16 cellular contexts compared by ENCODE assay signal in the genomic region with DNA sequence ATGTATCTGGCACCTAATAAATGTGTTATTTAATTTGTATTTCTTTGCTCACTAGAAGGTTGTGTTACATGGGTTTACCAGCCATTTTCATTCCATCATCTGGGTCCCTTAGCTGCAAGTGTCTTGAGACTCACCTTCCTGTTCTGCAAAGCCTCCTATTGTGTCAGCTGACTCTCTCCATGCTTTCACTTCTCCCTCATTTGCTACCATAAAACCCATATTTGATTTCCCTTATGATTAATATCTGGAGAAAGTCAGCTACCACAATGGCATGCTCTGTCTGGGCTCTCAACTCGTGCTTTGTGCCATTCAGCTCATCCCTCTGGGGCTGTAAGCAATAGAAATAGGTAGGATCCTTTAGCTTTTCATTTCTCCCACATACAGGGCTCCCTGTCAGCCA.
"Had no signal": no experiment of that assay in that cellular context is flagged by ENCODE, and none has a peak within 500 bp of the region (broad histone marks: within the 10 kb centered on the region; RNA-seq: fewer than 3 reads in every experiment).

No MANE protein-coding gene starts in this region.

- H3K27me3 ChIP-seq: heart left ventricle, ovary, right atrium auricular region, tibial artery had no signal

- H3K4me3 Mint-ChIP-seq: natural killer cell; neural crest cell; stimulated activated naive CD8-positive, alpha-beta T cell treated with anti-CD3 and anti-CD28 coated beads, Interleukin-15, Interleukin-2, amounts not matched to agents 100 ng/mL and 50 ng/mL, for 24 hours had no signal

- H3K4me2 ChIP-seq: smooth muscle cell had no signal

- H3K4me1 Mint-ChIP-seq: natural killer cell, neural crest cell had no signal

- H3K9me3 Mint-ChIP-seq: natural killer cell; stimulated activated naive CD8-positive, alpha-beta T cell treated with anti-CD3 and anti-CD28 coated beads, Interleukin-15, Interleukin-2, amounts not matched to agents 100 ng/mL and 50 ng/mL, for 24 hours had no signal

- H3K9me3 ChIP-seq: heart left ventricle, ovary, right atrium auricular region, tibial artery had no signal

- H3K36me3 ChIP-seq: ovary, right atrium auricular region, tibial artery had no signal

- H3K4me3 ChIP-seq: heart left ventricle, ovary, right atrium auricular region, smooth muscle cell, tibial artery had no signal

- H3K27me3 Mint-ChIP-seq: stimulated activated naive CD8-positive, alpha-beta T cell treated with anti-CD3 and anti-CD28 coated beads, Interleukin-15, Interleukin-2, amounts not matched to agents 100 ng/mL and 50 ng/mL, for 24 hours had no signal

- H3K27ac Mint-ChIP-seq: natural killer cell; stimulated activated naive CD8-positive, alpha-beta T cell treated with anti-CD3 and anti-CD28 coated beads, Interleukin-15, Interleukin-2, amounts not matched to agents 100 ng/mL and 50 ng/mL, for 24 hours had no signal

- DNase-seq: cerebellar nuclear complex; dermis blood vessel endothelial cell; foreskin keratinocyte; heart left ventricle; hippocampal formation; kidney glomerular epithelial cell; mammary epithelial cell; natural killer cell; nucleus accumbens; ovary; stimulated activated CD4-positive, alpha-beta T cell treated with anti-CD3 and anti-CD28 coated beads, Interleukin-2, amount 100 ng/mL, for 48 hours; tibial artery had no signal

- H3K36me3 Mint-ChIP-seq: natural killer cell had no signal

- H3K4me1 ChIP-seq: foreskin keratinocyte, right atrium auricular region, tibial artery had no signal

- H3K27ac ChIP-seq: foreskin keratinocyte, ovary, right atrium auricular region, tibial artery had no signal

- ATAC-seq: foreskin keratinocyte had no signal
